ENCODE assay signal across 15 cellular contexts in genomic region chr16:56382901-56383355, GRCh38. TPM values are rescaled to one million over a fixed set of nuclear protein-coding genes. Genes with fewer than 3 reads are reported as not detected.
A peak's percentile ranks its signal among the peaks of the same experiment; 100 is the strongest.
DNase-seq lines count a peak whose midpoint lies in the region; ATAC-seq and TF ChIP-seq lines count a peak whose summit lies in the region.
"Had no signal": no experiment of that assay in that cellular context is flagged by ENCODE, and none has a peak within 500 bp of the region (broad histone marks: within the 10 kb centered on the region; RNA-seq: fewer than 3 reads in every experiment).

No MANE protein-coding gene starts in this region.

- no peak for TF ChIP-seq POLR2A in body of pancreas (IDR thresholded peaks at IDR 0.05)
- TF ChIP-seq POLR2A in gastrocnemius medialis (IDR thresholded peaks at IDR 0.05) = no peak

- H3K27ac ChIP-seq in body of pancreas (peak overlapping the region; percentile 16 to 61 (median 32)), gastrocnemius medialis (no peak overlapping the region)

- H3K36me3 ChIP-seq in body of pancreas (replicated peaks in 1 of 2; ENCODE audit: insufficient read depth in 1 of 2, low read depth in 2 of 2) (peaks cover 0 to 11% of the 10 kb centered on the region in 2 donors), gastrocnemius medialis (peaks cover 0 to 70% of the 10 kb centered on the region in 2 donors)

- peaks cover 4% of the 10 kb centered on the region for H3K4me1 ChIP-seq in body of pancreas
- H3K4me1 ChIP-seq in gastrocnemius medialis = no peaks in the 10 kb centered on the region

- intact Hi-C loops in body of pancreas (cut with DNase I) = no loop called here
- intact Hi-C loops in gastrocnemius medialis (cut with DNase I; ENCODE audit: low total_unique reads) = no loop called here

- H3K4me3 ChIP-seq in body of pancreas = no peak overlapping the region
- H3K4me3 ChIP-seq in gastrocnemius medialis = no peak overlapping the region
- H3K4me3 ChIP-seq: GM12878 had no signal

- peaks cover 65 to 77% of the 10 kb centered on the region in 2 donors for H3K36me3 Mint-ChIP-seq in activated naive CD4-positive, alpha-beta T cell treated with anti-CD3 and anti-CD28 coated beads, Interleukin-2, amount 50 U/mL, for 72 hours

- H3K9me3 ChIP-seq in body of pancreas (peaks cover 0 to 13% (median 0%) of the 10 kb centered on the region in 3 donors), gastrocnemius medialis (no peaks in the 10 kb centered on the region)

- DNase-seq in ACHN (peak; percentile 25), HT-29 (ENCODE audit: low spot score) (peak; percentile 58), body of pancreas (peak in 1 of 4 donors; percentile 10), left kidney (ENCODE audit: low read depth, low spot score) (peak; percentile 41), gastrocnemius medialis (no peak)
- DNase-seq in central memory CD4-positive, alpha-beta T cell = no peak
- DNase-seq in activated naive CD4-positive, alpha-beta T cell treated with anti-CD3 and anti-CD28 coated beads, Interleukin-2, amount 50 U/mL, for 72 hours (ENCODE audit: low spot score in 2 of 2) = no peak
- no peak for DNase-seq in activated effector memory CD4-positive, alpha-beta T cell treated with Interleukin-2 at 50 U/mL for 16 hours
- DNase-seq: activated CD4-positive, alpha-beta T cell treated with anti-CD3 and anti-CD28 coated beads for 48 hours; activated T-cell treated with anti-CD3 and anti-CD28 coated beads, Interleukin-2, amount 50 U/mL, for 72 hours; DMS79; hippocampal formation; NCI-H2171; T-cell had no signal

- H3K9me3 Mint-ChIP-seq in activated naive CD4-positive, alpha-beta T cell treated with anti-CD3 and anti-CD28 coated beads, Interleukin-2, amount 50 U/mL, for 72 hours = peaks cover 22 to 24% of the 10 kb centered on the region in 2 donors

- ATAC-seq in body of pancreas (peak; percentile 68), gastrocnemius medialis (no peak)
- ATAC-seq in activated naive CD4-positive, alpha-beta T cell treated with anti-CD3 and anti-CD28 coated beads, Interleukin-2, amount 50 U/mL, for 72 hours = no peak
- ATAC-seq: activated T-cell treated with anti-CD3 and anti-CD28 coated beads, Interleukin-2, amount 50 U/mL, for 72 hours; GM12878; T-cell had no signal

- peak overlapping the region in 1 of 2 donors; percentile 1 for H3K27ac Mint-ChIP-seq in activated naive CD4-positive, alpha-beta T cell treated with anti-CD3 and anti-CD28 coated beads, Interleukin-2, amount 50 U/mL, for 72 hours
- H3K27ac Mint-ChIP-seq: activated T-cell treated with anti-CD3 and anti-CD28 coated beads, Interleukin-2, amount 50 U/mL, for 72 hours; T-cell had no signal

- in situ Hi-C loops in ACHN (cut with HindIII; ENCODE audit: low pct_ligation_motif_present, low pct_unique_long_range_greater_than_20kb, low sequenced_read_pairs) = no loop called here
- in situ Hi-C loops in gastrocnemius medialis (cut with MboI; ENCODE audit: low sequenced_read_pairs in 4 of 4) = no loop called here

- WGBS in body of pancreas, 2 donors = 62 to 66% methylated on average over 5 of the region's 5 CpGs

- no peak for TF ChIP-seq CTCF in body of pancreas (IDR thresholded peaks at IDR 0.05)
- TF ChIP-seq CTCF in gastrocnemius medialis (IDR thresholded peaks at IDR 0.05 in 4 of 5, conservative IDR thresholded peaks at IDR 0.05 in 1 of 5) = no peak

- H3K27me3 ChIP-seq in body of pancreas = no peaks in the 10 kb centered on the region
- H3K27me3 ChIP-seq in gastrocnemius medialis = no peaks in the 10 kb centered on the region

RNA-seq across cellular contexts. Expression of gene AMFR, which starts 42.4 kb away (rescaled TPM):
- total RNA-seq in HT-29 (2014; rRNA removed; shearing (Covaris generic)) = 75.9 and 82.9 TPM in 2 replicates
- total RNA-seq in body of pancreas (100 to 1,000 TPM in 1 of 2 donors, 10 to 100 TPM in 1; 87.7 to 130 TPM), gastrocnemius medialis (100 to 1,000 TPM; 349 to 951 (median 571) TPM)
- 10 to 100 TPM; 29.7 to 32.3 TPM for total RNA-seq in activated naive CD4-positive, alpha-beta T cell treated with anti-CD3 and anti-CD28 coated beads, Interleukin-2, amount 50 U/mL, for 72 hours

Comparison
In these comparisons a context has a peak if more than half of its experiments do, and no peak if none do; other contexts are left out.
1. DNase-seq: peak in ACHN (single experiment), HT-29 (single experiment) and left kidney (single experiment); none in gastrocnemius medialis (0 of 2), central memory CD4-positive, alpha-beta T cell (single experiment), activated naive CD4-positive, alpha-beta T cell treated with anti-CD3 and anti-CD28 coated beads, Interleukin-2, amount 50 U/mL, for 72 hours (0 of 2) and activated effector memory CD4-positive, alpha-beta T cell treated with Interleukin-2 at 50 U/mL for 16 hours (single experiment).
2. H3K27ac ChIP-seq: peak in body of pancreas (4 of 4); none in gastrocnemius medialis (0 of 4).